18 cellular contexts compared by ENCODE assay signal in the genomic region with DNA sequence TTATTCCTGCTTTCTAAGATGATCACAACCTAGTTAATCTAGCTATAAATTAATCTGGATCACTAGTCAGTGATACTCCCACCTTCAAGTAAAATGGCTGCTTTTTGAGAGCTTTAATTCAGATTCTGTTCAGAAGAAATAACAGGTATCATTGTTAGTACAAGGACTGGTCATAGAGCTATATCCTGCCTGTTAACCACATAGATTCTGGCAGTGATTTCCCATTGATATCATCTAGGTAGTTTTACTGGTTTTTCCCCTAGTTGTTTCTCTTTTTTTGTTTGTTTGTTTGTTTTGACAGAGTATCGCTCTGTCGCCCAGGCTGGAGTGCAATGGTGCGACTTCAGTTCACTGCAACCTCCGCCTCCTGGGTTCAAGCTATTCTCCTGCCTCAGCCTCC. TPM values are rescaled to one million over a fixed set of nuclear protein-coding genes. Genes with fewer than 3 reads are reported as not detected.
DNase-seq lines count a peak whose midpoint lies in the region; ATAC-seq and FAIRE-seq lines count a peak whose summit lies in the region.
"Had no signal": no experiment of that assay in that cellular context is flagged by ENCODE, and none has a peak within 500 bp of the region (broad histone marks: within the 10 kb centered on the region; RNA-seq: fewer than 3 reads in every experiment).

No MANE protein-coding gene starts in this region.

- peaks cover 59% of the 10 kb centered on the region for H3K4me1 Mint-ChIP-seq in activated naive CD4-positive, alpha-beta T cell treated with anti-CD3 and anti-CD28 coated beads, Interleukin-2, amount 10 ng/mL, durations not matched to agents 7 days and 5 days
- H3K4me1 Mint-ChIP-seq in activated naive CD4-positive, alpha-beta T cell treated with anti-CD3 and anti-CD28 coated beads for 36 hours (ENCODE audit: low read depth) = peaks cover 42% of the 10 kb centered on the region
- H3K4me1 Mint-ChIP-seq in T-cell (peaks cover 38 to 50% (median 39%) of the 10 kb centered on the region in 3 donors), immature natural killer cell (peaks cover 20 to 33% of the 10 kb centered on the region in 2 donors)

- H3K27me3 Mint-ChIP-seq in activated naive CD4-positive, alpha-beta T cell treated with anti-CD3 and anti-CD28 coated beads, Interleukin-2, amount 10 ng/mL, durations not matched to agents 7 days and 5 days = peaks cover 13% of the 10 kb centered on the region
- H3K27me3 Mint-ChIP-seq in activated naive CD4-positive, alpha-beta T cell treated with anti-CD3 and anti-CD28 coated beads for 36 hours (ENCODE audit: low read depth) = no peaks in the 10 kb centered on the region
- H3K27me3 Mint-ChIP-seq in T-cell = no peaks in the 10 kb centered on the region
- H3K27me3 Mint-ChIP-seq in immature natural killer cell (ENCODE audit: low read depth in 3 of 3) = no peaks in the 10 kb centered on the region

- intact Hi-C loops in activated naive CD4-positive, alpha-beta T cell treated with anti-CD3 and anti-CD28 coated beads for 36 hours (cut with micrococcal nuclease) = no loop called here

- ATAC-seq in T-cell (replicated peaks in 1 of 4) = no peak
- no peak for ATAC-seq in GM18511 (IDR thresholded peaks at IDR 0.05; ENCODE audit: unreplicated experiment)
- no peak for ATAC-seq in HG03442 (IDR thresholded peaks at IDR 0.05; ENCODE audit: unreplicated experiment)
- ATAC-seq: HCT116 had no signal

- H3K27ac Mint-ChIP-seq in activated naive CD4-positive, alpha-beta T cell treated with anti-CD3 and anti-CD28 coated beads, Interleukin-2, amount 10 ng/mL, durations not matched to agents 7 days and 5 days = peak overlapping the region; percentile 69
- H3K27ac Mint-ChIP-seq in activated naive CD4-positive, alpha-beta T cell treated with anti-CD3 and anti-CD28 coated beads for 36 hours = no peak overlapping the region
- peak overlapping the region; percentile 73 to 83 for H3K27ac Mint-ChIP-seq in T-cell
- H3K27ac Mint-ChIP-seq in immature natural killer cell = peak overlapping the region in 4 of 6 donors; percentile 6 to 73 (median 42)

- H3K36me3 Mint-ChIP-seq in activated naive CD4-positive, alpha-beta T cell treated with anti-CD3 and anti-CD28 coated beads, Interleukin-2, amount 10 ng/mL, durations not matched to agents 7 days and 5 days = peaks cover 17% of the 10 kb centered on the region
- H3K36me3 Mint-ChIP-seq in activated naive CD4-positive, alpha-beta T cell treated with anti-CD3 and anti-CD28 coated beads for 36 hours (ENCODE audit: low read depth) = peaks cover 1% of the 10 kb centered on the region
- no peaks in the 10 kb centered on the region for H3K36me3 Mint-ChIP-seq in T-cell
- H3K36me3 Mint-ChIP-seq in immature natural killer cell = no peaks in the 10 kb centered on the region

- peaks cover 7% of the 10 kb centered on the region for H3K9me3 Mint-ChIP-seq in activated naive CD4-positive, alpha-beta T cell treated with anti-CD3 and anti-CD28 coated beads, Interleukin-2, amount 10 ng/mL, durations not matched to agents 7 days and 5 days
- no peaks in the 10 kb centered on the region for H3K9me3 Mint-ChIP-seq in activated naive CD4-positive, alpha-beta T cell treated with anti-CD3 and anti-CD28 coated beads for 36 hours
- no peaks in the 10 kb centered on the region for H3K9me3 Mint-ChIP-seq in T-cell
- no peaks in the 10 kb centered on the region for H3K9me3 Mint-ChIP-seq in immature natural killer cell

- no peak for DNase-seq in activated naive CD4-positive, alpha-beta T cell treated with anti-CD3 and anti-CD28 coated beads, Interleukin-2, amount 10 ng/mL, durations not matched to agents 7 days and 5 days
- no peak for DNase-seq in activated naive CD4-positive, alpha-beta T cell treated with anti-CD3 and anti-CD28 coated beads for 36 hours
- DNase-seq in HTR-8/SVneo (ENCODE audit: insufficient read length, low spot score) (no peak), T-cell (no peak), immature natural killer cell (no peak)
- DNase-seq: GOT3, Kasumi-1, MM.1S, NCI-H1092 treated with DMSO at 0.1 percent for 48 hours, NCI-H2081 treated with DMSO at 0.1 percent for 48 hours, NCI-H82, SIG-M5 had no signal

- CTCF ChIA-PET in activated naive CD4-positive, alpha-beta T cell treated with anti-CD3 and anti-CD28 coated beads, Interleukin-2, amount 10 ng/mL, durations not matched to agents 7 days and 5 days (lab: Charles Lee) = no interaction called here
- CTCF ChIA-PET in activated naive CD4-positive, alpha-beta T cell treated with anti-CD3 and anti-CD28 coated beads for 36 hours (lab: Charles Lee) = interaction anchor here (0.7 to 1.6 kb wide), 3 partner anchors 8 to 181 kb away, joined by 3 to 4 read pairs (median 3); no protein-coding TSS in a partner anchor
- CTCF ChIA-PET in T-cell (lab: Charles Lee) = interaction anchor here in 1 of 2 donors (1.4 kb wide), 1 partner anchor 9 kb away, joined by 4 read pairs; no protein-coding TSS in a partner anchor

- H3K4me3 Mint-ChIP-seq in activated naive CD4-positive, alpha-beta T cell treated with anti-CD3 and anti-CD28 coated beads, Interleukin-2, amount 10 ng/mL, durations not matched to agents 7 days and 5 days = no peak overlapping the region
- no peak overlapping the region for H3K4me3 Mint-ChIP-seq in activated naive CD4-positive, alpha-beta T cell treated with anti-CD3 and anti-CD28 coated beads for 36 hours
- H3K4me3 Mint-ChIP-seq in T-cell = no peak overlapping the region
- H3K4me3 Mint-ChIP-seq in immature natural killer cell = no peak overlapping the region

- peak; percentile 87 for FAIRE-seq in HTR-8/SVneo (lab: Jason Lieb, UNC)
- FAIRE-seq: D721Med, GM12891, GM18507 had no signal

- POLR2A ChIA-PET in T-cell (lab: Charles Lee) = no interaction called here

RNA-seq across cellular contexts. Expression of gene HIF1A, which starts 39.0 kb away (rescaled TPM):
- 100 to 1,000 TPM; 398 to 417 TPM for total RNA-seq in activated naive CD4-positive, alpha-beta T cell treated with anti-CD3 and anti-CD28 coated beads for 36 hours
- 100 to 1,000 TPM in 2 of 5 donors, 10 to 100 TPM in 3; 80.2 to 200 (median 87.8) TPM for total RNA-seq in T-cell
- polyA plus RNA-seq in immature natural killer cell = 10 to 100 TPM; 28.7 to 62.2 (median 34.3) TPM
